Comparison of ENCODE assay signal across 25 cellular contexts in genomic region chr12:44709166-44709565, GRCh38.
"Had no signal": no experiment of that assay in that cellular context is flagged by ENCODE, and none has a peak within 500 bp of the region (broad histone marks: within the 10 kb centered on the region; RNA-seq: fewer than 3 reads in every experiment).

No MANE protein-coding gene starts in this region.

- H3K27ac ChIP-seq: breast epithelium, colonic mucosa, dorsolateral prefrontal cortex, esophagus muscularis mucosa, gastrocnemius medialis, spleen, thoracic aorta had no signal

- H3K4me1 ChIP-seq: breast epithelium, colonic mucosa, esophagus muscularis mucosa, gastrocnemius medialis, spleen had no signal

- ATAC-seq: effector memory CD8-positive, alpha-beta T cell; gastrocnemius medialis; left ventricle myocardium superior; natural killer cell; WTC11 had no signal

- H3K36me3 ChIP-seq: breast epithelium, colonic mucosa, esophagus muscularis mucosa, gastrocnemius medialis, spleen, thoracic aorta had no signal

- H3K27me3 ChIP-seq: breast epithelium, colonic mucosa, dorsolateral prefrontal cortex, esophagus muscularis mucosa, gastrocnemius medialis, spleen had no signal

- H3K4me3 ChIP-seq: breast epithelium, colonic mucosa, dorsolateral prefrontal cortex, esophagus muscularis mucosa, gastrocnemius medialis, spleen, thoracic aorta had no signal

- DNase-seq: activated CD4-positive, alpha-beta T cell treated with anti-CD3 and anti-CD28 coated beads, Interleukin-2, amount 50 U/mL, for 4 hours; activated CD8-positive, alpha-beta memory T cell treated with anti-CD3 and anti-CD28 coated beads for 24 hours; activated CD8-positive, alpha-beta memory T cell treated with anti-CD3 and anti-CD28 coated beads, Interleukin-2, amount 50 U/mL, for 4 hours; activated naive CD4-positive, alpha-beta T cell; activated naive CD8-positive, alpha-beta T cell treated with anti-CD3 and anti-CD28 coated beads for 36 hours; activated T-cell treated with anti-CD3 and anti-CD28 coated beads, Interleukin-2, amount 50 U/mL, for 24 hours; amniotic stem cell; colonic mucosa; dorsolateral prefrontal cortex; effector memory CD8-positive, alpha-beta T cell; gastrocnemius medialis; hippocampal formation; left ventricle myocardium superior; mammary epithelial cell; midbrain; natural killer cell; retina; spleen; stimulated activated CD4-positive, alpha-beta T cell treated with anti-CD3 and anti-CD28 coated beads, Interleukin-4, amount 100 ng/mL, for 24 hours; stimulated activated naive CD4-positive, alpha-beta T cell treated with Interleukin-2 at 50 U/mL for 16 hours; T1000 had no signal

- H3K9me3 ChIP-seq: breast epithelium, colonic mucosa, esophagus muscularis mucosa, gastrocnemius medialis, spleen, thoracic aorta had no signal
